Comparison of ENCODE assay signal across 1 cellular context in genomic region chr13:112984501-112984900, GRCh38.
TF ChIP-seq lines count a peak whose summit lies in the region.

No MANE protein-coding gene starts in this region.

TF ChIP-seq in liver, 16 proteins besides CTCF, POLR2A, EP300 and RAD21 (continued from another document):
- no peak for TF ChIP-seq REST (IDR thresholded peaks at IDR 0.05)
- TF ChIP-seq MAX (IDR thresholded peaks at IDR 0.05): no peak
- TF ChIP-seq SP1 (IDR thresholded peaks at IDR 0.05): no peak
- TF ChIP-seq HNF4A (conservative IDR thresholded peaks at IDR 0.05): no peak
- no peak for TF ChIP-seq HNF4G (IDR thresholded peaks at IDR 0.05)
- no peak for TF ChIP-seq TAF1 (conservative IDR thresholded peaks at IDR 0.05)
- no peak for TF ChIP-seq YY1 (IDR thresholded peaks at IDR 0.05)
- TF ChIP-seq JUND (IDR thresholded peaks at IDR 0.05): no peak
- TF ChIP-seq GABPA (IDR thresholded peaks at IDR 0.05 in 1 of 2, conservative IDR thresholded peaks at IDR 0.05 in 1 of 2): no peak
- TF ChIP-seq FOXA1 (IDR thresholded peaks at IDR 0.05): no peak
- TF ChIP-seq FOXA2 (IDR thresholded peaks at IDR 0.05): no peak
- TF ChIP-seq RXRA (IDR thresholded peaks at IDR 0.05): no peak
- no peak for TF ChIP-seq EGR1 (IDR thresholded peaks at IDR 0.05; ENCODE audit: low read depth in 2 of 2)
- no peak for TF ChIP-seq NR2F2 (IDR thresholded peaks at IDR 0.05)
- TF ChIP-seq ATF3 (IDR thresholded peaks at IDR 0.05): no peak
TF ChIP-seq in liver: peak in this region for 0.
